20 cellular contexts compared by ENCODE assay signal in the genomic region with DNA sequence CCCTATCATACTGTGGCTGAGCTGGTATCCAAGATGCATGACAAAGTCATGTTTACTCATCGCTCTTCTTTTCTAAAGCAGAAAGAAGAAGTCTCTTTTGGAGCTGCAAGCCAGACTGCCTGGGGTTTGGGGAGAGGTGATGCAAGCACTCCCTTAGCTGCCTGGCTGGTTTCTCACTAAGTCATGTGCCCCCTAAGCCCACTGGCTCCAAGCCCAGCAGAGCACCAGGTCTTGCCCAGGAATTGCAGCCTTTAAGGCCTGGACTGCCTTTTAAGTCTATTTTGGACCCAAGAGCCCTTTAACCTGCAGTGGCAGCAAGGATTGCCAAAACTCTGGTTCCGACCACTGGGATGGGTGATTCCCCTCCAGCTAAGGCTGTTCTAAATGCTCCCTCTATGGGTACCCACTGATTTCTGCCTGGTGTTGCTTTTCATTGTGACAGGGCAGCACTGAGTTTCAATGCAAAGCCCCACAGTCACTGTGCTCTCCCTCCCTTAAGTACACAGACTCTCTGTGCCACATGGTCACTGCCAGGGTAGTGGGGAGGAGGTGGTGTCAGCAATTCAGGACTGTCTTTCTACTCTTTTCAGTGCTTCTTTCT.
A peak's percentile ranks its signal among the peaks of the same experiment; 100 is the strongest.
DNase-seq lines count a peak whose midpoint lies in the region; ATAC-seq and TF ChIP-seq lines count a peak whose summit lies in the region.
"Had no signal": no experiment of that assay in that cellular context is flagged by ENCODE, and none has a peak within 500 bp of the region (broad histone marks: within the 10 kb centered on the region; RNA-seq: fewer than 3 reads in every experiment).

No MANE protein-coding gene starts in this region.

- no peak overlapping the region for H2AK5ac ChIP-seq in H9 (ENCODE audit: insufficient read length, low read length)

- H3K27ac Mint-ChIP-seq in H9 = 0 out of 7 replicates have a peak overlapping the region, but pooled peaks of 1 of the 3 experiments have one; percentile 25
- H3K27ac Mint-ChIP-seq: activated naive CD4-positive, alpha-beta T cell treated with anti-CD3 and anti-CD28 coated beads for 36 hours; stimulated activated memory B cell treated with anti-CD40 and anti-IgM and Interleukin-4, amounts not matched to agents 10 μg/mL and 1 μg/mL and 100 μg/mL, for 72 hours had no signal

- H3K4me3 Mint-ChIP-seq in H9 = no peak overlapping the region
- H3K4me3 Mint-ChIP-seq: activated naive CD4-positive, alpha-beta T cell treated with anti-CD3 and anti-CD28 coated beads for 36 hours; central memory CD8-positive, alpha-beta T cell; stimulated activated memory B cell treated with anti-CD40 and anti-IgM and Interleukin-4, amounts not matched to agents 10 μg/mL and 1 μg/mL and 100 μg/mL, for 72 hours had no signal

- TF ChIP-seq CTCF in H9 (conservative IDR thresholded peaks at IDR 0.05) (0 out of 3 replicates have a peak, but pooled peaks have one; percentile 17), smooth muscle cell (IDR thresholded peaks at IDR 0.05; ENCODE audit: borderline replicate concordance, insufficient read depth, poor library complexity, severe bottlenecking) (no peak), PC-9 (conservative IDR thresholded peaks at IDR 0.05) (no peak), adrenal gland (IDR thresholded peaks at IDR 0.05) (no peak)

- no TSS peak for BruUV-seq in PC-9 (replicated peaks; lab: Mats Ljungman, UMichigan)

- H3K4me2 ChIP-seq in H9 (ENCODE audit: insufficient read depth, insufficient read length, low read length) (no peak overlapping the region), smooth muscle cell (peak overlapping the region; percentile 17), PC-9 (no peak overlapping the region)

- H4K5ac ChIP-seq in H9 (ENCODE audit: insufficient read length, low read depth, low read length) = no peak overlapping the region

- H2BK5ac ChIP-seq in H9 (ENCODE audit: insufficient read length, low read length) = no peak overlapping the region

- H2BK12ac ChIP-seq in H9 (ENCODE audit: insufficient read length, low read depth, low read length) = no peak overlapping the region

- H4K20me1 ChIP-seq in H9 (ENCODE audit: control insufficient read depth, insufficient read depth, insufficient read length) = no peaks in the 10 kb centered on the region
- H4K20me1 ChIP-seq in smooth muscle cell (ENCODE audit: low read depth) = no peaks in the 10 kb centered on the region
- H4K20me1 ChIP-seq in PC-9 (ENCODE audit: insufficient read depth) = no peaks in the 10 kb centered on the region

- no peak overlapping the region for H3K56ac ChIP-seq in H9 (ENCODE audit: insufficient read length, low read depth, low read length)

- H2BK120ac ChIP-seq in H9 (ENCODE audit: low read depth, low read length, poor library complexity, severe bottlenecking) = no peak overlapping the region

- H3K79me2 ChIP-seq in H9 (ENCODE audit: insufficient read depth, low read length) = no peaks in the 10 kb centered on the region
- H3K79me2 ChIP-seq in smooth muscle cell (ENCODE audit: low read depth) = no peaks in the 10 kb centered on the region
- H3K79me2 ChIP-seq in PC-9 (ENCODE audit: low read depth) = no peaks in the 10 kb centered on the region

- H3K4me3 ChIP-seq in adipocyte (ENCODE audit: low read length) (no peak overlapping the region), smooth muscle cell (no peak overlapping the region), PC-9 (no peak overlapping the region), adrenal gland (no peak overlapping the region)
- H3K4me3 ChIP-seq: lung, right lobe of liver, upper lobe of left lung had no signal

- H3K27me3 Mint-ChIP-seq in H9 (ENCODE audit: low read depth) = no peaks in the 10 kb centered on the region
- H3K27me3 Mint-ChIP-seq: central memory CD8-positive, alpha-beta T cell; stimulated activated memory B cell treated with anti-CD40 and anti-IgM and Interleukin-4, amounts not matched to agents 10 μg/mL and 1 μg/mL and 100 μg/mL, for 72 hours had no signal

- no peaks in the 10 kb centered on the region for H3K9me2 ChIP-seq in PC-9 (ENCODE audit: insufficient read depth)

- H3K14ac ChIP-seq in H9 (ENCODE audit: insufficient read depth, low read length) = no peak overlapping the region

- TF ChIP-seq POLR2A in adrenal gland (IDR thresholded peaks at IDR 0.05) = no peak

- no peaks in the 10 kb centered on the region for H3K36me3 ChIP-seq in adipocyte (ENCODE audit: control insufficient read depth, insufficient read depth, low read length, severe bottlenecking)
- no peaks in the 10 kb centered on the region for H3K36me3 ChIP-seq in smooth muscle cell (ENCODE audit: low read depth)
- H3K36me3 ChIP-seq in PC-9 (ENCODE audit: low read depth) = no peaks in the 10 kb centered on the region
- no peaks in the 10 kb centered on the region for H3K36me3 ChIP-seq in adrenal gland (replicated peaks in 1 of 2)
- H3K36me3 ChIP-seq: BE2C, right lobe of liver, upper lobe of left lung had no signal

- no peak overlapping the region for H4K8ac ChIP-seq in H9 (replicated peaks; ENCODE audit: insufficient read length, low read depth, low read length)

- H3F3A ChIP-seq in smooth muscle cell (ENCODE audit: low read depth) = no peaks in the 10 kb centered on the region
- no peaks in the 10 kb centered on the region for H3F3A ChIP-seq in PC-9 (ENCODE audit: insufficient read depth, low read depth)

- ATAC-seq in GM18870 (IDR thresholded peaks at IDR 0.05; ENCODE audit: unreplicated experiment) = no peak
- ATAC-seq: right lobe of liver; stimulated activated memory B cell treated with anti-CD40 and anti-IgM and Interleukin-4, amounts not matched to agents 10 μg/mL and 1 μg/mL and 100 μg/mL, for 72 hours had no signal

- peaks cover 0 to 3% of the 10 kb centered on the region in 2 experiments; a peak in 1 of 4 replicates for H3K4me1 Mint-ChIP-seq in H9
- H3K4me1 Mint-ChIP-seq: central memory CD8-positive, alpha-beta T cell; stimulated activated memory B cell treated with anti-CD40 and anti-IgM and Interleukin-4, amounts not matched to agents 10 μg/mL and 1 μg/mL and 100 μg/mL, for 72 hours had no signal

- CTCF ChIA-PET in PC-9 (lab: Charles Lee) = no interaction called here

- H3K27me3 ChIP-seq in H9 (ENCODE audit: insufficient read depth, low read length) (no peaks in the 10 kb centered on the region), adipocyte (replicated peaks; ENCODE audit: control insufficient read depth, insufficient read depth, low read length) (no peaks in the 10 kb centered on the region), smooth muscle cell (ENCODE audit: low read depth) (no peaks in the 10 kb centered on the region), PC-9 (ENCODE audit: insufficient read depth, low read depth) (no peaks in the 10 kb centered on the region), adrenal gland (no peaks in the 10 kb centered on the region)
- H3K27me3 ChIP-seq: BE2C, right lobe of liver, upper lobe of left lung had no signal

- H2BK20ac ChIP-seq in H9 (ENCODE audit: low read depth, low read length, poor library complexity, severe bottlenecking) = no peak overlapping the region

- no peak overlapping the region for H3K27ac ChIP-seq in H9 (ENCODE audit: insufficient read length, low read depth, low read length)
- peak overlapping the region; percentile 66 for H3K27ac ChIP-seq in smooth muscle cell (ENCODE audit: low read depth)
- H3K27ac ChIP-seq in PC-9 = no peak overlapping the region
- no peak overlapping the region for H3K27ac ChIP-seq in adrenal gland
- H3K27ac ChIP-seq: right lobe of liver, upper lobe of left lung had no signal

- WGBS in H9 (ENCODE audit: extremely low coverage, insufficient read length, low lambda C conversion rate) = no CpG with 5 or more reads among the region's 2 CpGs
- 96% methylated on average over 2 of the region's 2 CpGs for WGBS in smooth muscle cell (ENCODE audit: low lambda C conversion rate)
- WGBS in adrenal gland, 4 donors = 77 to 89% (median 82%) methylated on average over 2 of the region's 2 CpGs

- no peak overlapping the region for H2AFZ ChIP-seq in H9 (ENCODE audit: low read length)
- H2AFZ ChIP-seq in smooth muscle cell (ENCODE audit: low read depth) = peak overlapping the region; percentile 53
- H2AFZ ChIP-seq in PC-9 = no peak overlapping the region

- H2BK15ac ChIP-seq in H9 (ENCODE audit: low read depth, low read length) = no peak overlapping the region

- no peak overlapping the region for H3K18ac ChIP-seq in H9 (ENCODE audit: insufficient read length, low read depth, low read length)

- no peak overlapping the region for H4K91ac ChIP-seq in H9 (ENCODE audit: insufficient read length, low read depth, low read length)

- H3K23ac ChIP-seq in H9 (ENCODE audit: insufficient read length, low read depth, low read length) = no peak overlapping the region

- H3K9ac ChIP-seq in H9 (ENCODE audit: extremely low read depth, insufficient read length, low read length) (no peak overlapping the region), adipocyte (ENCODE audit: low read length) (peak overlapping the region; percentile 41), smooth muscle cell (ENCODE audit: low read depth) (no peak overlapping the region)

- no peaks in the 10 kb centered on the region for H3K23me2 ChIP-seq in H9 (ENCODE audit: insufficient read length, low read depth, low read length, poor library complexity, severe bottlenecking)

- no peaks in the 10 kb centered on the region for H3K9me3 ChIP-seq in H9 (ENCODE audit: control insufficient read depth, low read depth, low read length)
- no peaks in the 10 kb centered on the region for H3K9me3 ChIP-seq in adipocyte (ENCODE audit: control insufficient read depth, low read length)
- no peaks in the 10 kb centered on the region for H3K9me3 ChIP-seq in smooth muscle cell (replicated peaks; ENCODE audit: low read depth)
- H3K9me3 ChIP-seq in PC-9 (ENCODE audit: insufficient read depth, low read depth) = no peaks in the 10 kb centered on the region
- H3K9me3 ChIP-seq in adrenal gland (replicated peaks in 1 of 3) = no peaks in the 10 kb centered on the region
- H3K9me3 ChIP-seq: BE2C, right lobe of liver had no signal

- peaks cover 0 to 12% (median 0%) of the 10 kb centered on the region in 3 experiments; a peak in 3 of 7 replicates for H3K36me3 Mint-ChIP-seq in H9 (ENCODE audit: insufficient read depth in 1 of 3, low read depth in 3 of 3)
- H3K36me3 Mint-ChIP-seq: stimulated activated memory B cell treated with anti-CD40 and anti-IgM and Interleukin-4, amounts not matched to agents 10 μg/mL and 1 μg/mL and 100 μg/mL, for 72 hours had no signal

- H3K4ac ChIP-seq in H9 (ENCODE audit: low read depth, low read length) = no peak overlapping the region

- no peak for DNase-seq in H9
- DNase-seq in adipocyte (ENCODE audit: low read depth) = peak; percentile 59
- peak; percentile 90 for DNase-seq in fibroblast of peridontal ligament (ENCODE audit: extremely low read depth)
- no peak for DNase-seq in smooth muscle cell (lab: John Stamatoyannopoulos, UW; ENCODE audit: unreplicated experiment)
- no peak for DNase-seq in PC-9
- DNase-seq in NCI-H345 treated with DMSO at 0.1 percent for 48 hours (lab: John Stamatoyannopoulos, UW; ENCODE audit: unreplicated experiment) = no peak
- DNase-seq in adrenal gland = no peak
- DNase-seq: activated CD4-positive, CD25-positive, alpha-beta regulatory T cell treated with anti-CD3 and anti-CD28 coated beads, Interleukin-2, amount 50 U/mL, for 72 hours; activated CD8-positive, alpha-beta memory T cell treated with anti-CD3 and anti-CD28 coated beads, Interleukin-2, amount 50 U/mL, for 48 hours; activated naive CD4-positive, alpha-beta T cell treated with anti-CD3 and anti-CD28 coated beads for 36 hours; BE2C; NCI-H2107; right lobe of liver; Right ventricle myocardium superior; T-helper 2 cell; upper lobe of left lung had no signal

- H3K9me3 Mint-ChIP-seq in H9 = peaks cover 4 to 6% of the 10 kb centered on the region in 2 experiments; a peak in 4 of 5 replicates

- intact Hi-C loops in PC-9 (cut with micrococcal nuclease; ENCODE audit: unreplicated experiment) (no loop called here), adrenal gland (cut with DNase I) (no loop called here)

- H3T11ph ChIP-seq in H9 (ENCODE audit: low read length) = no peak overlapping the region

- H3K79me1 ChIP-seq in H9 (ENCODE audit: insufficient read depth, low read depth, low read length, poor library complexity, severe bottlenecking) = no peaks in the 10 kb centered on the region

- POLR2A ChIA-PET in PC-9 (lab: Charles Lee; ENCODE audit: unreplicated experiment) = no interaction called here

- no peaks in the 10 kb centered on the region; the same call in 1 of the 2 replicates for H3K4me1 ChIP-seq in H9 (ENCODE audit: insufficient read depth, low read length)
- peaks cover 30% of the 10 kb centered on the region for H3K4me1 ChIP-seq in adipocyte (ENCODE audit: control insufficient read depth, insufficient read depth, low read length)
- no peaks in the 10 kb centered on the region for H3K4me1 ChIP-seq in smooth muscle cell (ENCODE audit: low read depth)
- no peaks in the 10 kb centered on the region for H3K4me1 ChIP-seq in PC-9 (replicated peaks; ENCODE audit: insufficient read depth)
- no peaks in the 10 kb centered on the region for H3K4me1 ChIP-seq in adrenal gland (replicated peaks in 1 of 2)
- H3K4me1 ChIP-seq: BE2C, right lobe of liver, upper lobe of left lung had no signal

Comparison
In these comparisons a context has a peak if more than half of its experiments do, and no peak if none do; other contexts are left out.
1. DNase-seq: peak in adipocyte (single experiment) and fibroblast of peridontal ligament (single experiment); none in H9 (single experiment), smooth muscle cell (single experiment), PC-9 (0 of 2), NCI-H345 treated with DMSO at 0.1 percent for 48 hours (single experiment) and adrenal gland (0 of 7).